In the genomic region with DNA sequence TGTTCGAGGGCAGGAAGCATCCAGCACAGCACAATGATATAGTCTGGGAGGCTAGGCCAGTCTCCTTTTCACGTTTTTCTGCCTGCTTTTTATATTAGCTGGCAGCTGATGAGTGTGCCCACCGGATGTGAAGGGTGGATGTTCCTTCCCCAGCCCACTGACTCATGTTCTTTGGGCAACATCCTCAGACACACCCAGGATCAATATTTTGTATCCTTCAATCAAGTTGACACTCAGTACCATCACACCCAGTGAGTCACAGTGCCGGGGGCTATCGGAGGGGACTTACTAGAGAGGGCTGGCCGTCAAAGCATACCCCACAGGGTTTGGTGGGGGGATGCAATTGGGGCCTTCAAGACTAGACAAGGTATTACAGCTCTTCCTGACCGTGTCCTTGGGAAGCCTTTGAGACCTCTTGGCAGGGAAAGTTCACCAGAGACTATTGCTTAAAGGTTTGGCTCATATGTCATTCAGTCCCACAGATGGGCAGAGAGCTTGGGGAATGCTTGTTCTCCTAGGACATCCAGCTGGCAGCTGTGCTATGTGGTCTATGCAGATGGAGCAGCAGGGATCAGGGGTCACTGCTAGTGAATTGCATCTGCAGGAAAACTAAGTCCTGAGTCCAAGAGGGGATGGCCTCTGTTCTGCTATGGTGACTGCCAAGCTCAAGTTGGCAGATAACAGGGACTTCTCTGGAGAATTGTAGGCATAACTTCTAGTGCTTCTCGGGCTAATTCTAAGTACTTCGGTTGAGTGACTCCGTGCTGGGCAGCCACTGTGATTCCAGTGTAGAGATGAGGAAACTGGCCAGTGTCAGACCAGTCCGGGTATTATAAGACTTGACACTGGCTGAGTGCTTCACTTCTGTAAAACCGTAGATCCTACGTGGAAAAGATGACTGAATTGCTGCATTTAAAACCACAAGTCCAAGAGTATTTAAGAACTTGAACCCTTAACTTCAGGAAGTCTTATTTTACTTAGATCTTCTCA, we compare ENCODE assay signal across 20 cellular contexts. TPM values are rescaled to one million over a fixed set of nuclear protein-coding genes. Genes with fewer than 3 reads are reported as not detected.
DNase-seq lines count a peak whose midpoint lies in the region; ATAC-seq and TF ChIP-seq lines count a peak whose summit lies in the region.
"Had no signal": no experiment of that assay in that cellular context is flagged by ENCODE, and none has a peak within 500 bp of the region (broad histone marks: within the 10 kb centered on the region; RNA-seq: fewer than 3 reads in every experiment).

No MANE protein-coding gene starts in this region.

- H3K27me3 Mint-ChIP-seq in CD14-positive monocyte (ENCODE audit: low read depth in 3 of 3): peaks cover 0 to 2% (median 1%) of the 10 kb centered on the region in 3 donors

- peaks cover 8 to 23% (median 19%) of the 10 kb centered on the region in 10 experiments for H3K4me1 ChIP-seq in BLaER1 treated with 17β-estradiol and CSF1 and Interleukin-3, amounts not matched to agents 10 nM and 100 nM
- H3K4me1 ChIP-seq in heart right ventricle: peaks cover 0 to 16% (median 4%) of the 10 kb centered on the region in 9 donors
- peaks cover 18 to 25% of the 10 kb centered on the region in 2 donors for H3K4me1 ChIP-seq in gastrocnemius medialis
- H3K4me1 ChIP-seq in Peyer's patch: no peaks in the 10 kb centered on the region

- no peak overlapping the region for H3K27ac ChIP-seq in BLaER1 treated with 17β-estradiol and CSF1 and Interleukin-3, amounts not matched to agents 10 nM and 100 nM
- H3K27ac ChIP-seq in heart right ventricle (no peak overlapping the region), gastrocnemius medialis (peak overlapping the region in 3 of 4 donors; percentile 31 to 51 (median 48)), Peyer's patch (no peak overlapping the region)
- H3K27ac ChIP-seq: esophagus muscularis mucosa had no signal

- no peaks in the 10 kb centered on the region for H3K36me3 Mint-ChIP-seq in CD14-positive monocyte
- H3K36me3 Mint-ChIP-seq: activated naive CD4-positive, alpha-beta T cell treated with anti-CD3 and anti-CD28 coated beads, Interleukin-2, amount 10 ng/mL, durations not matched to agents 7 days and 5 days; mesothelial cell of epicardium had no signal

- TF ChIP-seq CTCF in heart right ventricle (IDR thresholded peaks at IDR 0.05) (no peak), gastrocnemius medialis (IDR thresholded peaks at IDR 0.05 in 4 of 5, conservative IDR thresholded peaks at IDR 0.05 in 1 of 5) (no peak), CD14-positive monocyte (IDR thresholded peaks at IDR 0.05) (no peak), Peyer's patch (IDR thresholded peaks at IDR 0.05) (no peak)

- no peak for TF ChIP-seq POLR2A in gastrocnemius medialis (IDR thresholded peaks at IDR 0.05)
- no peak for TF ChIP-seq POLR2A in Peyer's patch (IDR thresholded peaks at IDR 0.05)

- peak overlapping the region in 9 of 11 experiments; percentile 5 to 57 (median 29); a peak in 13 of 22 replicates for H3K4me2 ChIP-seq in BLaER1 treated with 17β-estradiol and CSF1 and Interleukin-3, amounts not matched to agents 10 nM and 100 nM

- H3K9me3 ChIP-seq in BLaER1 treated with 17β-estradiol and CSF1 and Interleukin-3, amounts not matched to agents 10 nM and 100 nM (replicated peaks in 1 of 11): peaks cover 0 to 24% (median 18%) of the 10 kb centered on the region in 11 experiments; a peak in 15 of 22 replicates
- no peaks in the 10 kb centered on the region for H3K9me3 ChIP-seq in heart right ventricle
- no peaks in the 10 kb centered on the region for H3K9me3 ChIP-seq in gastrocnemius medialis
- H3K9me3 ChIP-seq in Peyer's patch: no peaks in the 10 kb centered on the region
- H3K9me3 ChIP-seq: Caco-2, esophagus muscularis mucosa had no signal

- intact Hi-C loops in heart right ventricle (cut with DNase I) (no loop called here), gastrocnemius medialis (cut with DNase I; ENCODE audit: low total_unique reads) (loop anchor here (1.0 kb wide), 1 partner anchor 110 kb away; no protein-coding TSS in a partner anchor), CD14-positive monocyte (cut with micrococcal nuclease) (no loop called here)

- H3K9me3 Mint-ChIP-seq in CD14-positive monocyte: peaks cover 0 to 2% (median 0%) of the 10 kb centered on the region in 7 donors
- H3K9me3 Mint-ChIP-seq: activated naive CD4-positive, alpha-beta T cell treated with anti-CD3 and anti-CD28 coated beads, Interleukin-2, amount 10 ng/mL, durations not matched to agents 7 days and 5 days; HFFc6; neural crest cell had no signal

- H3K4me3 Mint-ChIP-seq in CD14-positive monocyte: no peak overlapping the region
- H3K4me3 Mint-ChIP-seq: activated naive CD4-positive, alpha-beta T cell treated with anti-CD3 and anti-CD28 coated beads, Interleukin-2, amount 10 ng/mL, durations not matched to agents 7 days and 5 days; HFFc6; mesothelial cell of epicardium; neural crest cell had no signal

- peaks cover 3% of the 10 kb centered on the region for H3K4me1 Mint-ChIP-seq in CD14-positive monocyte
- H3K4me1 Mint-ChIP-seq: mesothelial cell of epicardium, neural crest cell had no signal

- no peaks in the 10 kb centered on the region for H3K27me3 ChIP-seq in BLaER1 treated with 17β-estradiol and CSF1 and Interleukin-3, amounts not matched to agents 10 nM and 100 nM
- H3K27me3 ChIP-seq in heart right ventricle (no peaks in the 10 kb centered on the region), gastrocnemius medialis (no peaks in the 10 kb centered on the region), Peyer's patch (no peaks in the 10 kb centered on the region)
- H3K27me3 ChIP-seq: esophagus muscularis mucosa had no signal

- H3K27ac Mint-ChIP-seq in CD14-positive monocyte: no peak overlapping the region
- H3K27ac Mint-ChIP-seq: activated naive CD4-positive, alpha-beta T cell treated with anti-CD3 and anti-CD28 coated beads, Interleukin-2, amount 10 ng/mL, durations not matched to agents 7 days and 5 days; HFFc6; mesothelial cell of epicardium had no signal

- no peak overlapping the region for H3K9ac ChIP-seq in BLaER1 treated with 17β-estradiol and CSF1 and Interleukin-3, amounts not matched to agents 10 nM and 100 nM

- H3K4me3 ChIP-seq in BLaER1 treated with 17β-estradiol and CSF1 and Interleukin-3, amounts not matched to agents 10 nM and 100 nM: no peak overlapping the region
- no peak overlapping the region for H3K4me3 ChIP-seq in heart right ventricle
- no peak overlapping the region for H3K4me3 ChIP-seq in gastrocnemius medialis
- H3K4me3 ChIP-seq in Peyer's patch: no peak overlapping the region
- H3K4me3 ChIP-seq: esophagus muscularis mucosa had no signal

- DNase-seq in SK-N-DZ (ENCODE audit: low spot score) (peak; percentile 66), heart right ventricle (no peak), gastrocnemius medialis (peak; percentile 23 to 76), CD14-positive monocyte (ENCODE audit: low spot score) (no peak), Peyer's patch (no peak), NCI-H524 treated with DMSO at 0.1 percent for 48 hours (lab: John Stamatoyannopoulos, UW) (no peak)
- DNase-seq: activated naive CD4-positive, alpha-beta T cell treated with anti-CD3 and anti-CD28 coated beads, Interleukin-2, amount 10 ng/mL, durations not matched to agents 7 days and 5 days; activated T-cell treated with anti-CD3 and anti-CD28 coated beads, Interleukin-2, amount 50 U/mL, for 48 hours; anterior cingulate cortex; Caco-2; HFFc6; left colon; NCI-H1105 treated with DMSO at 0.1 percent for 48 hours; NCI-H526; substantia nigra had no signal

- in situ Hi-C loops in gastrocnemius medialis (cut with MboI; ENCODE audit: low sequenced_read_pairs in 4 of 4): no loop called here

- H4K20me1 ChIP-seq in BLaER1 treated with 17β-estradiol and CSF1 and Interleukin-3, amounts not matched to agents 10 nM and 100 nM: no peaks in the 10 kb centered on the region

- WGBS in heart right ventricle, 2 donors: 80 to 87% methylated on average over 13 of the region's 13 CpGs

- ATAC-seq in heart right ventricle: peak in 6 of 8 donors; percentile 28 to 62 (median 48)
- ATAC-seq in gastrocnemius medialis: peak; percentile 96 to 99
- ATAC-seq in HG03378 (IDR thresholded peaks at IDR 0.05; ENCODE audit: unreplicated experiment): no peak
- ATAC-seq: left colon had no signal

- no peaks in the 10 kb centered on the region for H3K36me3 ChIP-seq in BLaER1 treated with 17β-estradiol and CSF1 and Interleukin-3, amounts not matched to agents 10 nM and 100 nM
- H3K36me3 ChIP-seq in heart right ventricle (no peaks in the 10 kb centered on the region), gastrocnemius medialis (no peaks in the 10 kb centered on the region), Peyer's patch (no peaks in the 10 kb centered on the region)
- H3K36me3 ChIP-seq: esophagus muscularis mucosa had no signal

RNA-seq across cellular contexts. Expression of a gene that starts 12.9 kb away (rescaled TPM):
- polyA plus RNA-seq in SK-N-DZ (2014; cell fraction: cytosol; rRNA removed): 51.3 and 55.2 TPM in 2 replicates
- polyA plus RNA-seq in SK-N-DZ (2014; cell fraction: nucleus; rRNA removed): 42.2 and 42.5 TPM in 2 replicates
- 100 to 1,000 TPM; 155 to 302 (median 177) TPM for total RNA-seq in heart right ventricle
- polyA plus RNA-seq in heart right ventricle: 100 to 1,000 TPM in 1 of 2 donors, 10 to 100 TPM in 1; 51.9 to 266 TPM
- total RNA-seq in gastrocnemius medialis: 10 to 100 TPM; 57.3 to 84.2 (median 72.7) TPM
- 100 to 1,000 TPM; 243 to 251 TPM for polyA plus RNA-seq in CD14-positive monocyte
- 100 to 1,000 TPM; 170 to 192 (median 180) TPM for total RNA-seq in Peyer's patch

Comparison
In these comparisons a context has a peak if more than half of its experiments do, and no peak if none do; other contexts are left out.
1. H3K27ac ChIP-seq: peak in gastrocnemius medialis (3 of 4); none in BLaER1 treated with 17β-estradiol and CSF1 and Interleukin-3, amounts not matched to agents 10 nM and 100 nM (0 of 11), heart right ventricle (0 of 10) and Peyer's patch (0 of 4).
2. DNase-seq: peak in SK-N-DZ (single experiment) and gastrocnemius medialis (2 of 2); none in heart right ventricle (0 of 2), CD14-positive monocyte (single experiment), Peyer's patch (0 of 3) and NCI-H524 treated with DMSO at 0.1 percent for 48 hours (single experiment).